Comparison of ENCODE assay signal across 17 cellular contexts in genomic region chr1:163165119-163165518, GRCh38. TPM values are rescaled to one million over a fixed set of nuclear protein-coding genes. Genes with fewer than 3 reads are reported as not detected.
DNase-seq lines count a peak whose midpoint lies in the region; ATAC-seq and TF ChIP-seq lines count a peak whose summit lies in the region.
"Had no signal": no experiment of that assay in that cellular context is flagged by ENCODE, and none has a peak within 500 bp of the region (broad histone marks: within the 10 kb centered on the region; RNA-seq: fewer than 3 reads in every experiment).

No MANE protein-coding gene starts in this region.

- H3K4me3 ChIP-seq in PC-3 (ENCODE audit: low read length) (no peak overlapping the region), coronary artery (no peak overlapping the region), skeletal muscle satellite cell (ENCODE audit: low read length) (no peak overlapping the region), neural progenitor cell (no peak overlapping the region)
- H3K4me3 ChIP-seq: BLaER1, GM23248, K562 had no signal

- H3K27me3 ChIP-seq in PC-3 (ENCODE audit: low read length): no peaks in the 10 kb centered on the region
- no peaks in the 10 kb centered on the region for H3K27me3 ChIP-seq in skeletal muscle satellite cell (ENCODE audit: control insufficient read depth, insufficient read depth, low read length)
- no peaks in the 10 kb centered on the region for H3K27me3 ChIP-seq in neural progenitor cell
- H3K27me3 ChIP-seq: BLaER1 had no signal

- no peaks in the 10 kb centered on the region for H3K36me3 Mint-ChIP-seq in neural progenitor cell
- H3K36me3 Mint-ChIP-seq: CD8-positive, alpha-beta memory T cell had no signal

- peaks cover 20% of the 10 kb centered on the region for H3K4me1 Mint-ChIP-seq in neural progenitor cell
- H3K4me1 Mint-ChIP-seq: CD8-positive, alpha-beta memory T cell had no signal

- POLR2A ChIA-PET in PC-3 (lab: Charles Lee; ENCODE audit: unreplicated experiment): no interaction called here

- H3K4me1 ChIP-seq in PC-3 (ENCODE audit: insufficient read depth, low read length) (peaks cover 67% of the 10 kb centered on the region), skeletal muscle satellite cell (ENCODE audit: control insufficient read depth, insufficient read depth, low read length) (peaks cover 72% of the 10 kb centered on the region), neural progenitor cell (peaks cover 8% of the 10 kb centered on the region)
- H3K4me1 ChIP-seq: BLaER1, Caco-2 had no signal

- ATAC-seq in PC-3 (no peak), HG03039 (IDR thresholded peaks at IDR 0.05; ENCODE audit: unreplicated experiment) (no peak), GM19324 (IDR thresholded peaks at IDR 0.05; ENCODE audit: low FRiP score, unreplicated experiment) (no peak), HG02623 (IDR thresholded peaks at IDR 0.05; ENCODE audit: unreplicated experiment) (no peak)
- ATAC-seq: K562 had no signal

- H3F3A ChIP-seq in PC-3 (ENCODE audit: low read length, unreplicated experiment): no peaks in the 10 kb centered on the region
- H3F3A ChIP-seq in neural progenitor cell (ENCODE audit: low read depth): no peaks in the 10 kb centered on the region

- H3K36me3 ChIP-seq in PC-3 (ENCODE audit: low read depth, low read length) (no peaks in the 10 kb centered on the region), skeletal muscle satellite cell (ENCODE audit: insufficient read depth, low read length) (no peaks in the 10 kb centered on the region), neural progenitor cell (no peaks in the 10 kb centered on the region)
- H3K36me3 ChIP-seq: BLaER1 had no signal

- no peak overlapping the region for H3K4me3 Mint-ChIP-seq in neural progenitor cell
- H3K4me3 Mint-ChIP-seq: CD8-positive, alpha-beta memory T cell; H9 had no signal

- no peaks in the 10 kb centered on the region for H4K20me1 ChIP-seq in PC-3 (ENCODE audit: low read length)
- no peaks in the 10 kb centered on the region for H4K20me1 ChIP-seq in neural progenitor cell (ENCODE audit: low read depth)
- H4K20me1 ChIP-seq: BLaER1 had no signal

- H3K4me2 ChIP-seq in PC-3 (ENCODE audit: low read length) (peak overlapping the region; percentile 24), skeletal muscle satellite cell (ENCODE audit: low read length) (no peak overlapping the region), neural progenitor cell (no peak overlapping the region)
- H3K4me2 ChIP-seq: BLaER1 had no signal

- intact Hi-C loops in PC-3 (cut with micrococcal nuclease): no loop called here

- H3K79me2 ChIP-seq in PC-3 (ENCODE audit: low read length): no peaks in the 10 kb centered on the region
- no peaks in the 10 kb centered on the region for H3K79me2 ChIP-seq in neural progenitor cell (ENCODE audit: low read depth)

- no peaks in the 10 kb centered on the region for H3K9me2 ChIP-seq in PC-3 (replicated peaks; ENCODE audit: low read length)

- H2AFZ ChIP-seq in PC-3 (ENCODE audit: low read length) (no peak overlapping the region), neural progenitor cell (replicated peaks) (no peak overlapping the region)

- DNase-seq in PC-3 (no peak), coronary artery (ENCODE audit: low spot score) (no peak), neural progenitor cell (ENCODE audit: low spot score) (no peak)
- DNase-seq: AML-193; Caco-2; CD8-positive, alpha-beta memory T cell; DMS53; GF-D8; GM23248; H9 had no signal

- peaks cover 3% of the 10 kb centered on the region for H3K27me3 Mint-ChIP-seq in neural progenitor cell (ENCODE audit: insufficient read depth, low read depth)
- H3K27me3 Mint-ChIP-seq: CD8-positive, alpha-beta memory T cell had no signal

- H3K9me3 Mint-ChIP-seq in neural progenitor cell: no peaks in the 10 kb centered on the region
- H3K9me3 Mint-ChIP-seq: CD8-positive, alpha-beta memory T cell; H9 had no signal

- BruUV-seq in PC-3 (replicated peaks; lab: Mats Ljungman, UMichigan): no TSS peak

- H3K9me3 ChIP-seq in PC-3 (ENCODE audit: low read length) (no peaks in the 10 kb centered on the region), skeletal muscle satellite cell (replicated peaks; ENCODE audit: low read length) (no peaks in the 10 kb centered on the region), neural progenitor cell (ENCODE audit: low read depth) (no peaks in the 10 kb centered on the region)
- H3K9me3 ChIP-seq: BLaER1, Caco-2 had no signal

- CTCF ChIA-PET in PC-3 (lab: Charles Lee): no interaction called here

- H3K27ac Mint-ChIP-seq in neural progenitor cell: no peak overlapping the region

- peak overlapping the region; percentile 83 for H3K27ac ChIP-seq in PC-3 (ENCODE audit: low read length)
- H3K27ac ChIP-seq in coronary artery: peak overlapping the region; percentile 27 to 71
- H3K27ac ChIP-seq in neural progenitor cell: no peak overlapping the region
- H3K27ac ChIP-seq: BLaER1, GM23248, HL-60 had no signal

- peak overlapping the region; percentile 49 for H3K9ac ChIP-seq in PC-3 (ENCODE audit: low read length)
- H3K9ac ChIP-seq in skeletal muscle satellite cell (ENCODE audit: low read depth, low read length): peak overlapping the region; percentile 11
- no peak overlapping the region for H3K9ac ChIP-seq in neural progenitor cell
- H3K9ac ChIP-seq: BLaER1, GM23248 had no signal

- TF ChIP-seq CTCF in PC-3 (conservative IDR thresholded peaks at IDR 0.05; ENCODE audit: low read depth, low read length): no peak
- TF ChIP-seq CTCF in coronary artery (IDR thresholded peaks at IDR 0.05): no peak
- TF ChIP-seq CTCF in neural progenitor cell (IDR thresholded peaks at IDR 0.05): no peak

RNA-seq across cellular contexts. Expression of gene RGS5, which starts 37.6 kb away (rescaled TPM):
- total RNA-seq in PC-3 (2014; rRNA removed) (5.0 and 13.4 TPM in 2 replicates), neural progenitor cell (ENCODE audit: low replicate concordance) (8.0 and 12.2 TPM in 2 replicates)
- 1.1 and 1.5 TPM in 2 replicates for total RNA-seq in skeletal muscle satellite cell (2012; rRNA removed)
